9 cellular contexts compared by ENCODE assay signal in the genomic region with DNA sequence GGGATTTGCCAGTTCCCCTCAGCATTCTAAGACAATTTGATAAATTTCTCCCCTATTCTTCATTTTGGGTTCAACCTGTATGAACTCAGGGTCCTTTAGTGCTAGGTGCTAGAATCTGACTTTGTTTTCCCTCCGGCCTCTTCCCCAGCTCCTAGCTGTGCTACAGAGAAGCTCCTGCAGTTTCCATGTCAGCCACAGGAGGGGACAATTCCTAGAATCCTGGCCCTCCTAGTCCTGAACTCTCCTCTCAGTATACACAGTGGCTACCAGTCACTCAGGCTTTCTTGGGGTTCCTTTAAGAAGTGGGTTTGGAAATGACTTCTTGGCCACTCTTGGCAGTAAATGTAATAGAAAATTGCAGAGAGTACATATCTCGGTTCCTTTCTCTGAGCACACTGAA. TPM values are rescaled to one million over a fixed set of nuclear protein-coding genes. Genes with fewer than 3 reads are reported as not detected.
DNase-seq lines count a peak whose midpoint lies in the region; ATAC-seq and TF ChIP-seq lines count a peak whose summit lies in the region.
"Had no signal": no experiment of that assay in that cellular context is flagged by ENCODE, and none has a peak within 500 bp of the region (broad histone marks: within the 10 kb centered on the region; RNA-seq: fewer than 3 reads in every experiment).

No MANE protein-coding gene starts in this region.

- TF ChIP-seq POLR2A in sigmoid colon (IDR thresholded peaks at IDR 0.05), result no peak

- H3K9me3 ChIP-seq in sigmoid colon, result no peaks in the 10 kb centered on the region

- intact Hi-C loops in sigmoid colon (cut with DNase I), result no loop called here

- no peaks in the 10 kb centered on the region for H3K36me3 ChIP-seq in sigmoid colon

- H3K27me3 Mint-ChIP-seq in activated T-cell treated with anti-CD3 and anti-CD28 coated beads, Interleukin-2, amount 50 U/mL, for 24 hours, result no peaks in the 10 kb centered on the region

- in situ Hi-C loops in T47D (cut with HindIII; ENCODE audit: low pct_unique_long_range_greater_than_20kb, low sequenced_read_pairs), result no loop called here

- H3K27me3 ChIP-seq in sigmoid colon, result no peaks in the 10 kb centered on the region

- TF ChIP-seq CTCF in sigmoid colon (IDR thresholded peaks at IDR 0.05), result peak in 1 of 4 experiments; percentile 43

- peak overlapping the region in 1 of 4 donors; percentile 30 for H3K27ac ChIP-seq in sigmoid colon

- no peak overlapping the region for H3K27ac Mint-ChIP-seq in activated T-cell treated with anti-CD3 and anti-CD28 coated beads, Interleukin-2, amount 50 U/mL, for 24 hours

- no peak overlapping the region for H3K4me3 ChIP-seq in sigmoid colon

- H3K36me3 Mint-ChIP-seq in activated T-cell treated with anti-CD3 and anti-CD28 coated beads, Interleukin-2, amount 50 U/mL, for 24 hours (ENCODE audit: low read depth), result no peaks in the 10 kb centered on the region

- 85 to 87% methylated on average over 2 of the region's 2 CpGs for WGBS in sigmoid colon, 2 donors

- H3K4me3 Mint-ChIP-seq in activated T-cell treated with anti-CD3 and anti-CD28 coated beads, Interleukin-2, amount 50 U/mL, for 24 hours, result no peak overlapping the region

- peaks cover 0 to 27% (median 9%) of the 10 kb centered on the region in 4 donors for H3K4me1 ChIP-seq in sigmoid colon

- DNase-seq in D341Med (ENCODE audit: low spot score) (peak; percentile 60), LoVo (ENCODE audit: low spot score) (peak; percentile 4), T47D (ENCODE audit: low read depth in 1 of 2, low spot score in 1 of 2) (peak; percentile 48 to 62), lung microvascular endothelial cell (ENCODE audit: low read depth in 2 of 2) (peak; percentile 49 to 56), sigmoid colon (no peak), H4 (ENCODE audit: low spot score) (no peak)
- DNase-seq in activated T-cell treated with anti-CD3 and anti-CD28 coated beads, Interleukin-2, amount 50 U/mL, for 24 hours, result no peak

- no peak for TF ChIP-seq EP300 in sigmoid colon (IDR thresholded peaks at IDR 0.05)

- H3K4me1 Mint-ChIP-seq in activated T-cell treated with anti-CD3 and anti-CD28 coated beads, Interleukin-2, amount 50 U/mL, for 24 hours (ENCODE audit: low read depth), result peaks cover 8% of the 10 kb centered on the region

- H3K9me3 Mint-ChIP-seq in activated T-cell treated with anti-CD3 and anti-CD28 coated beads, Interleukin-2, amount 50 U/mL, for 24 hours, result no peaks in the 10 kb centered on the region

- no peak for ATAC-seq in HG03460 (IDR thresholded peaks at IDR 0.05; ENCODE audit: unreplicated experiment)

RNA-seq across cellular contexts. Expression of a gene that starts 4.9 kb away (rescaled TPM):
- total RNA-seq in lung microvascular endothelial cell, result 6.5 and 7.6 TPM in 2 replicates
- total RNA-seq in sigmoid colon, result 10 to 100 TPM in 2 of 4 donors, 1 to 10 TPM in 2; 6.8 to 15.1 (median 10.6) TPM
- 1 to 10 TPM in 1 of 3 donors, under 1 TPM in 2; 0.46 to 2.2 (median 0.60) TPM for polyA plus RNA-seq in sigmoid colon
- 13.4 and 14.9 TPM in 2 replicates for total RNA-seq in H4 (2014; rRNA removed; shearing (Covaris generic))

RNA-seq across cellular contexts. Expression of a gene that starts 48.0 kb away (rescaled TPM):
- not detected in 2 replicates for total RNA-seq in lung microvascular endothelial cell
- not detected for total RNA-seq in sigmoid colon
- not detected for polyA plus RNA-seq in sigmoid colon
- total RNA-seq in H4 (2014; rRNA removed; shearing (Covaris generic)), result not detected in 2 replicates
- polyA plus RNA-seq: esophagus had no signal

Comparison
In these comparisons a context has a peak if more than half of its experiments do, and no peak if none do; other contexts are left out.
1. DNase-seq: peak in D341Med (single experiment), LoVo (single experiment), T47D (2 of 2) and lung microvascular endothelial cell (2 of 2); none in activated T-cell treated with anti-CD3 and anti-CD28 coated beads, Interleukin-2, amount 50 U/mL, for 24 hours (single experiment), sigmoid colon (single experiment) and H4 (single experiment).